28 cellular contexts compared by ENCODE assay signal in the genomic region with DNA sequence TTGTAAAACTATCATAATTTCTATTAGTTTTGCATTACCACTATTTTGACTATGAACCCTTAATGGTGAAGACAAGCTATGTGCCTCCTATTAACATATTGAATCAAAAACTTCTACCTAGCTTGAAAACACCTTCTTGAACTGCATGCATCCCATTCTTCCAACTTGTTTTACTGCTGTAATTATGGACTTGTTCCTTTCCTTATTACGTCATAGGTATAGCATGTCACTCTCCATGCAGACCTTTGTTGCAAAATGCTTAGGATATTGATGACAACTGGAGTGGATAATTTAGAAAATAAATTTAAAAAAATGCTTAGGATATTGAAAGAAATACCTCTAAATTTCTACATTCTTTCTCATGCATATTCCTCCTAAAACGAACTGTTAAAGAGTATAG.
"Had no signal": no experiment of that assay in that cellular context is flagged by ENCODE, and none has a peak within 500 bp of the region (broad histone marks: within the 10 kb centered on the region; RNA-seq: fewer than 3 reads in every experiment).

No MANE protein-coding gene starts in this region.

- H3K27ac Mint-ChIP-seq: stimulated activated effector memory CD8-positive, alpha-beta T cell treated with anti-CD3 and anti-CD28 coated beads, Interleukin-12 subunit alpha, Interleukin-12 subunit beta, amount 100 ng/mL, for 72 hours; stimulated activated memory B cell treated with anti-CD40 and anti-IgM and Interleukin-4, amounts not matched to agents 10 μg/mL and 1 μg/mL and 100 μg/mL, for 72 hours; stimulated activated naive B cell treated with anti-CD40 and anti-IgM and Interleukin-4, amounts not matched to agents 10 μg/mL and 1 μg/mL and 100 μg/mL, for 72 hours; stimulated activated naive CD8-positive, alpha-beta T cell treated with anti-CD3 and anti-CD28 coated beads, Interleukin-15, amount 100 ng/mL, for 72 hours; stimulated activated naive CD8-positive, alpha-beta T cell treated with anti-CD3 and anti-CD28 coated beads, Interleukin-15, Interleukin-2, amounts not matched to agents 100 ng/mL and 50 ng/mL, for 24 hours; type B pancreatic cell had no signal

- DNase-seq: stimulated activated CD4-positive, alpha-beta T cell treated with anti-CD3 and anti-CD28 coated beads, Interleukin-2, amount 100 ng/mL, for 48 hours; stimulated activated CD4-positive, alpha-beta T cell treated with anti-CD3 and anti-CD28 coated beads, Interleukin-4, amount 100 ng/mL, for 1 hour; stimulated activated CD4-positive, alpha-beta T cell treated with anti-CD3 and anti-CD28 coated beads, Interleukin-4, amount 100 ng/mL, for 24 hours; stimulated activated CD4-positive, alpha-beta T cell treated with anti-CD3 and anti-CD28 coated beads, Interleukin-4, amount 100 ng/mL, for 4 hours; stimulated activated CD8-positive, alpha-beta memory T cell treated with anti-CD3 and anti-CD28 coated beads, Interleukin-4, amount 100 ng/mL, for 48 hours; stimulated activated naive B cell treated with anti-CD40 and anti-IgM and Interleukin-4, amounts not matched to agents 10 μg/mL and 1 μg/mL and 100 μg/mL, for 72 hours; stimulated activated naive CD4-positive, alpha-beta T cell; stimulated activated naive CD4-positive, alpha-beta T cell treated with Interleukin-2 at 50 U/mL for 16 hours; stimulated activated naive CD8-positive, alpha-beta T cell treated with anti-CD3 and anti-CD28 coated beads, Interleukin-15, amount 100 ng/mL, for 72 hours; stimulated activated naive CD8-positive, alpha-beta T cell treated with anti-CD3 and anti-CD28 coated beads, Interleukin-15, Interleukin-2, amounts not matched to agents 100 U/mL and 50 U/mL, for 24 hours; stomach; substantia nigra; testis; thyroid gland; tibial artery; transverse colon; upper lobe of left lung; upper lobe of right lung; uterus had no signal

- H3K4me3 ChIP-seq: stomach, suprapubic skin, testis, thoracic aorta, thyroid gland, tibial artery, tibial nerve, transverse colon, upper lobe of left lung, upper lobe of right lung, uterus, vagina had no signal

- H3K36me3 ChIP-seq: stomach, suprapubic skin, thoracic aorta, thyroid gland, tibial artery, tibial nerve, transverse colon, upper lobe of left lung, upper lobe of right lung, uterus, vagina had no signal

- H3K27ac ChIP-seq: stomach, suprapubic skin, testis, thoracic aorta, thyroid gland, tibial artery, tibial nerve, transverse colon, upper lobe of left lung, upper lobe of right lung, uterus, vagina had no signal

- H3K36me3 Mint-ChIP-seq: stimulated activated effector memory CD8-positive, alpha-beta T cell treated with anti-CD3 and anti-CD28 coated beads, Interleukin-12 subunit alpha, Interleukin-12 subunit beta, amount 100 ng/mL, for 72 hours; stimulated activated memory B cell treated with anti-CD40 and anti-IgM and Interleukin-4, amounts not matched to agents 10 μg/mL and 1 μg/mL and 100 μg/mL, for 72 hours; stimulated activated naive B cell treated with anti-CD40 and anti-IgM and Interleukin-4, amounts not matched to agents 10 μg/mL and 1 μg/mL and 100 μg/mL, for 72 hours; type B pancreatic cell had no signal

- H3K4me1 ChIP-seq: stomach, suprapubic skin, testis, thyroid gland, tibial artery, tibial nerve, transverse colon, upper lobe of left lung, upper lobe of right lung, uterus, vagina had no signal

- H3K27me3 ChIP-seq: stomach, suprapubic skin, testis, thyroid gland, tibial artery, tibial nerve, transverse colon, upper lobe of left lung, upper lobe of right lung, uterus, vagina had no signal

- ATAC-seq: stimulated activated effector memory CD8-positive, alpha-beta T cell treated with anti-CD3 and anti-CD28 coated beads, Interleukin-12 subunit alpha, Interleukin-12 subunit beta, amount 100 ng/mL, for 72 hours; stimulated activated memory B cell treated with anti-CD40 and anti-IgM and Interleukin-4, amounts not matched to agents 10 μg/mL and 1 μg/mL and 100 μg/mL, for 72 hours; stimulated activated naive B cell treated with anti-CD40 and anti-IgM and Interleukin-4, amounts not matched to agents 10 μg/mL and 1 μg/mL and 100 μg/mL, for 72 hours; stimulated activated naive CD8-positive, alpha-beta T cell treated with anti-CD3 and anti-CD28 coated beads, Interleukin-15, amount 100 ng/mL, for 72 hours; stimulated activated naive CD8-positive, alpha-beta T cell treated with anti-CD3 and anti-CD28 coated beads, Interleukin-15, Interleukin-2, amounts not matched to agents 100 U/mL and 50 U/mL, for 24 hours; upper lobe of right lung had no signal

- H3K4me1 Mint-ChIP-seq: stimulated activated effector memory CD8-positive, alpha-beta T cell treated with anti-CD3 and anti-CD28 coated beads, Interleukin-12 subunit alpha, Interleukin-12 subunit beta, amount 100 ng/mL, for 72 hours; stimulated activated memory B cell treated with anti-CD40 and anti-IgM and Interleukin-4, amounts not matched to agents 10 μg/mL and 1 μg/mL and 100 μg/mL, for 72 hours; stimulated activated naive CD8-positive, alpha-beta T cell treated with anti-CD3 and anti-CD28 coated beads, Interleukin-15, amount 100 ng/mL, for 72 hours had no signal

- H3K9me3 ChIP-seq: stomach, suprapubic skin, testis, thoracic aorta, thyroid gland, tibial artery, transverse colon, upper lobe of left lung, upper lobe of right lung, uterus, vagina had no signal

- H3K27me3 Mint-ChIP-seq: stimulated activated memory B cell treated with anti-CD40 and anti-IgM and Interleukin-4, amounts not matched to agents 10 μg/mL and 1 μg/mL and 100 μg/mL, for 72 hours; stimulated activated naive B cell treated with anti-CD40 and anti-IgM and Interleukin-4, amounts not matched to agents 10 μg/mL and 1 μg/mL and 100 μg/mL, for 72 hours; stimulated activated naive CD8-positive, alpha-beta T cell treated with anti-CD3 and anti-CD28 coated beads, Interleukin-15, amount 100 ng/mL, for 72 hours; stimulated activated naive CD8-positive, alpha-beta T cell treated with anti-CD3 and anti-CD28 coated beads, Interleukin-15, Interleukin-2, amounts not matched to agents 100 ng/mL and 50 ng/mL, for 24 hours; type B pancreatic cell had no signal

- H3K4me3 Mint-ChIP-seq: stimulated activated effector memory CD8-positive, alpha-beta T cell treated with anti-CD3 and anti-CD28 coated beads, Interleukin-12 subunit alpha, Interleukin-12 subunit beta, amount 100 ng/mL, for 72 hours; stimulated activated memory B cell treated with anti-CD40 and anti-IgM and Interleukin-4, amounts not matched to agents 10 μg/mL and 1 μg/mL and 100 μg/mL, for 72 hours; stimulated activated naive B cell treated with anti-CD40 and anti-IgM and Interleukin-4, amounts not matched to agents 10 μg/mL and 1 μg/mL and 100 μg/mL, for 72 hours; stimulated activated naive CD8-positive, alpha-beta T cell treated with anti-CD3 and anti-CD28 coated beads, Interleukin-15, amount 100 ng/mL, for 72 hours; stimulated activated naive CD8-positive, alpha-beta T cell treated with anti-CD3 and anti-CD28 coated beads, Interleukin-15, Interleukin-2, amounts not matched to agents 100 ng/mL and 50 ng/mL, for 24 hours; type B pancreatic cell had no signal

- FAIRE-seq: urothelium cell line had no signal
